ENCODE assay signal across 34 cellular contexts in the genomic region with DNA sequence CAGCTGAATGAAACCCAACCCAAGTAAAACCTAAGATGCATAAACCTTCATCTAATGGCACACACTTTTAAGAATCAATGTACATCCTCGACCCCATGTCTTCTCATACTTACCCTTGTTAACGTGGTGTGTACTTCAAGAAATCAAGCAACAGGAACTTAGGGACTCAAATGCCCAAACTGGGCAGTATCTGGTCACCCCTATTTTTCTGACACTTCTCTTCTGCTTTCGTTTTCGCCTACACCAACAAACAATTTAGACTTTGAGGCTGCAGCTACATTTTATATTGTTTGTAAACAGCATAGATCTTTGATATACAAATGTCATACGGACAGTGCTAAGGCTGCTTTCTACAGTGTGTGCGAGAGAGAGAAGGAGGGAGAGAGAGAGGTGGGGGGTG.
"Had no signal": no experiment of that assay in that cellular context is flagged by ENCODE, and none has a peak within 500 bp of the region (broad histone marks: within the 10 kb centered on the region; RNA-seq: fewer than 3 reads in every experiment).

No MANE protein-coding gene starts in this region.

- H3K9ac ChIP-seq: KMS-11 had no signal

- H3K36me3 ChIP-seq: MG63 had no signal

- H3K4me2 ChIP-seq: KMS-11 had no signal

- H3K4me3 ChIP-seq: MG63 had no signal

- DNase-seq: Karpas-422, Kasumi-1, MG63, MM.1S, MV-4-11, NCI-H1048, NCI-H1092, NCI-H1105, NCI-H1105 treated with DMSO at 0.1 percent for 48 hours, NCI-H1417, NCI-H1417 treated with DMSO at 0.1 percent for 48 hours, NCI-H1436, NCI-H1436 treated with DMSO at 0.1 percent for 48 hours, NCI-H146, NCI-H1694, NCI-H1694 treated with DMSO at 0.1 percent for 48 hours, NCI-H187, NCI-H187 treated with DMSO at 0.1 percent for 48 hours, NCI-H1930, NCI-H2029, NCI-H2029 treated with DMSO at 0.1 percent for 48 hours, NCI-H2081, NCI-H2081 treated with DMSO at 0.1 percent for 48 hours, NCI-H2107, NCI-H2171, NCI-H2171 treated with DMSO at 0.1 percent for 48 hours, NCI-H2227 treated with DMSO at 0.1 percent for 48 hours, NCI-H226, NCI-H345, NCI-H446, NCI-H446 treated with DMSO at 0.1 percent for 48 hours, NCI-H510A, NCI-H510A treated with DMSO at 0.1 percent for 48 hours had no signal

- H3K9me3 ChIP-seq: MG63 had no signal

- H3K27ac ChIP-seq: KMS-11 had no signal

- H3K27me3 ChIP-seq: MG63 had no signal
